ENCODE assay signal across 8 cellular contexts in the genomic region with DNA sequence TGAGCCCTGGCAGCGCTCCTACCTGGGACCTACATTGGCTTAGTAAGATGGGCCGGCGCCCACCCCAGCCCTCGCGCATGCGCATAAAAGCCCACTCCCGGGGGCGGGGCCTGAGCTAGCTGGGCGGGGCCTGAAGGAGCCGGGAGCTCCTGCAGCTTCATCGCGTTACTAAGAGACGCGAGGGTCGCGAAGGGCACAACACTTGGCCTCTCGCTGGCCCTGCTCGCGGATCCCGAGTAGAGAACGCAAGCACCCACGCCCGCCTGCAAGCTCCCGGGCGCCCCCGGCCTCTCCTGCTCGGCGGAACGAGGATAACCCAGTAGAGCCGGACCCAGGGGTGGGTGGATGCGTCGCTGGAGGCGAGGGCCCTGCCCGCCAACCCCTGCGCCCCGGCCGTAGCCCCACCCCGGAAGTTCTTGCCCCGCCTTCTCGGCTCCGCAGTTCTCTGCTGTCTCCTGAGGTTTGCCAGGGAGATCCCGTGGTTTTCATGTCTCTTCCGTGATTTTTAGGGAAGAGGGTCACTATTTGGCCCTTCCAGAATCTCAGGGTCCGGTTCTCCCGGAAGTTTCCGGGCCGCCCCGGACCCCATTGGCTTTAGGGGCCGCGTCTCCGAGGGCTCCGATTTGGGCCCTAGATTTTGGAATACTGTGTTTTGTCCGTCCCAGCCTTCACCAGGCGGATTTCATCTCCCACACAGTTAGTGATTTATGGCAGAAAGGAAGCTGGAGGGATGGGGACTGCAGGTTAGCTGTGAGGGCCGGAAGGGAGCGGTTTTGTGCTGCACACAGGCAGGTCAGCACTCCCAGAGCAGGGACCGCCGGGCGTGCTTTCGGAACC. TPM values are rescaled to one million over a fixed set of nuclear protein-coding genes. Genes with fewer than 3 reads are reported as not detected.
DNase-seq lines count a peak whose midpoint lies in the region; ATAC-seq, FAIRE-seq and TF ChIP-seq lines count a peak whose summit lies in the region.

A gene with protein sequence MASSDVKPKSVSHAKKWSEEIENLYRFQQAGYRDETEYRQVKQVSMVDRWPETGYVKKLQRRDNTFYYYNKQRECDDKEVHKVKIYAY (plus strand): TSS at position 168 of the 837 bp plus-strand sequence. CDS start 7,081 bp downstream, outside the sequence.

- peak within 1 kb of the TSS; percentile 97 for H3K27ac Mint-ChIP-seq in T-helper 1 cell treated with Interleukin-12 subunit alpha and Interleukin-12 subunit beta and Interleukin-4 antibody, amounts not matched to agents 30 μg/mL and 1 μg/mL, for 36 hours

- H3K27ac ChIP-seq in angular gyrus (ENCODE audit: low read depth, low read length) = peak within 1 kb of the TSS; percentile 98
- H3K27ac ChIP-seq in right atrium auricular region = peak within 1 kb of the TSS; percentile 93 to 95
- H3K27ac ChIP-seq in psoas muscle = peak within 1 kb of the TSS; percentile 97

- TF ChIP-seq CTCF in right atrium auricular region (IDR thresholded peaks at IDR 0.05) (no peak), psoas muscle (IDR thresholded peaks at IDR 0.05) (no peak)

- peak within 1 kb of the TSS; percentile 93 for H3K4me3 Mint-ChIP-seq in T-helper 1 cell treated with Interleukin-12 subunit alpha and Interleukin-12 subunit beta and Interleukin-4 antibody, amounts not matched to agents 30 μg/mL and 1 μg/mL, for 36 hours

- FAIRE-seq in urothelium cell line (lab: Jason Lieb, UNC) = peak; percentile 74

- no peaks in the 10 kb centered on the region for H3K27me3 Mint-ChIP-seq in T-helper 1 cell treated with Interleukin-12 subunit alpha and Interleukin-12 subunit beta and Interleukin-4 antibody, amounts not matched to agents 30 μg/mL and 1 μg/mL, for 36 hours (ENCODE audit: low read depth)

- H3K4me1 Mint-ChIP-seq in T-helper 1 cell treated with Interleukin-12 subunit alpha and Interleukin-12 subunit beta and Interleukin-4 antibody, amounts not matched to agents 30 μg/mL and 1 μg/mL, for 36 hours (ENCODE audit: low read depth) = peaks cover 23% of the 10 kb centered on the region

- intact Hi-C loops in psoas muscle (cut with DNase I) = loop anchor here (2.0 to 5.0 kb wide), 3 partner anchors 121 to 209 kb away; a partner anchor contains a TSS

- no peaks in the 10 kb centered on the region for H3K9me3 ChIP-seq in right atrium auricular region
- no peaks in the 10 kb centered on the region for H3K9me3 ChIP-seq in psoas muscle

- WGBS in psoas muscle, 3 donors = 1% methylated on average over 59 to 60 of the region's 60 CpGs

- H3K4me3 ChIP-seq in right atrium auricular region (peak within 1 kb of the TSS; percentile 59 to 84), psoas muscle (peak within 1 kb of the TSS; percentile 96)

- no peaks in the 10 kb centered on the region for H3K9me3 Mint-ChIP-seq in T-helper 1 cell treated with Interleukin-12 subunit alpha and Interleukin-12 subunit beta and Interleukin-4 antibody, amounts not matched to agents 30 μg/mL and 1 μg/mL, for 36 hours

- H3K27me3 ChIP-seq in right atrium auricular region (no peaks in the 10 kb centered on the region), psoas muscle (ENCODE audit: insufficient read depth in 3 of 3, low read length in 2 of 3) (no peaks in the 10 kb centered on the region)

- H3K36me3 ChIP-seq in right atrium auricular region = no peaks in the 10 kb centered on the region
- no peaks in the 10 kb centered on the region for H3K36me3 ChIP-seq in psoas muscle (ENCODE audit: insufficient read depth in 1 of 2, low read depth in 1 of 2)

- ATAC-seq in GM18498 (IDR thresholded peaks at IDR 0.05; ENCODE audit: unreplicated experiment) (peak; percentile 84), HG02885 (IDR thresholded peaks at IDR 0.05; ENCODE audit: poor library complexity, unreplicated experiment) (peak; percentile 86), psoas muscle (peak; percentile 96 to 97 (median 96))

- H3K36me3 Mint-ChIP-seq in T-helper 1 cell treated with Interleukin-12 subunit alpha and Interleukin-12 subunit beta and Interleukin-4 antibody, amounts not matched to agents 30 μg/mL and 1 μg/mL, for 36 hours (ENCODE audit: low read depth) = no peaks in the 10 kb centered on the region

- peaks cover 0 to 14% of the 10 kb centered on the region in 2 donors for H3K4me1 ChIP-seq in right atrium auricular region
- no peaks in the 10 kb centered on the region for H3K4me1 ChIP-seq in psoas muscle

- DNase-seq in NCI-H1694 (lab: John Stamatoyannopoulos, UW) (peak; percentile 71), right atrium auricular region (ENCODE audit: low spot score) (peak; percentile 92), psoas muscle (peak; percentile 92 to 96), urothelium cell line (ENCODE audit: low spot score) (peak; percentile 96)

RNA-seq across cellular contexts. Expression of the gene that starts here (rescaled TPM):
- total RNA-seq in right atrium auricular region (not detected), psoas muscle (not detected)
- polyA plus RNA-seq in psoas muscle = under 1 TPM in 2 of 3 donors, not detected in 1; 0.25 to 0.40 TPM

Comparison
In these comparisons a context has a peak if more than half of its experiments do, and no peak if none do; other contexts are left out.
1. Peak in every context shown above with its lines: DNase-seq, ATAC-seq, H3K4me3 ChIP-seq and H3K27ac ChIP-seq.
2. Peak in DNase-seq, H3K4me3 ChIP-seq and H3K27ac ChIP-seq in right atrium auricular region; RNA of the gene not detected or under 1 TPM.
3. Peak in DNase-seq, ATAC-seq, H3K4me3 ChIP-seq and H3K27ac ChIP-seq in psoas muscle; RNA of the gene not detected or under 1 TPM.